In genomic region chr11:976431-977160, GRCh38 we compare ENCODE assay signal across 13 cellular contexts. TPM values are rescaled to one million over a fixed set of nuclear protein-coding genes. Genes with fewer than 3 reads are reported as not detected.
DNase-seq lines count a peak whose midpoint lies in the region; ATAC-seq and TF ChIP-seq lines count a peak whose summit lies in the region.
"Had no signal": no experiment of that assay in that cellular context is flagged by ENCODE, and none has a peak within 500 bp of the region (broad histone marks: within the 10 kb centered on the region; RNA-seq: fewer than 3 reads in every experiment).

No MANE protein-coding gene starts in this region.

- no peak overlapping the region for H4K8ac ChIP-seq in H9 (replicated peaks; ENCODE audit: insufficient read length, low read depth, low read length)

- H3K23ac ChIP-seq in H9 (ENCODE audit: insufficient read length, low read depth, low read length) = no peak overlapping the region

- H4K91ac ChIP-seq in H9 (ENCODE audit: insufficient read length, low read depth, low read length) = no peak overlapping the region

- DNase-seq in Ammon's horn (ENCODE audit: low spot score) (peak; percentile 83), H9 (no peak), neural progenitor cell (ENCODE audit: low spot score) (no peak), GDM1 (lab: John Stamatoyannopoulos, UW) (no peak), NCI-H128 (lab: John Stamatoyannopoulos, UW; ENCODE audit: unreplicated experiment) (no peak)
- DNase-seq in central memory CD8-positive, alpha-beta T cell (ENCODE audit: low spot score in 2 of 2) = no peak
- no peak for DNase-seq in activated effector memory CD4-positive, alpha-beta T cell treated with Interleukin-2 at 50 U/mL for 16 hours
- DNase-seq: NCI-H2029 treated with DMSO at 0.1 percent for 48 hours had no signal

- no peak overlapping the region for H2AK5ac ChIP-seq in H9 (ENCODE audit: insufficient read length, low read length)

- no peak overlapping the region for H2BK15ac ChIP-seq in H9 (ENCODE audit: low read depth, low read length)

- H3K27me3 ChIP-seq in H9 (ENCODE audit: insufficient read depth, low read length) = no peaks in the 10 kb centered on the region
- H3K27me3 ChIP-seq in neural progenitor cell = no peaks in the 10 kb centered on the region

- no peak overlapping the region for H3K27ac ChIP-seq in H9 (ENCODE audit: insufficient read length, low read depth, low read length)
- H3K27ac ChIP-seq in neural progenitor cell = no peak overlapping the region
- H3K27ac ChIP-seq: VCaP had no signal

- H3K4me2 ChIP-seq in H9 (ENCODE audit: insufficient read depth, insufficient read length, low read length) (no peak overlapping the region), neural progenitor cell (no peak overlapping the region)

- H3K4me1 Mint-ChIP-seq in H9 (peaks cover 14 to 16% of the 10 kb centered on the region in 2 experiments), neural progenitor cell (peaks cover 4% of the 10 kb centered on the region)
- H3K4me1 Mint-ChIP-seq in central memory CD8-positive, alpha-beta T cell = peaks cover 18% of the 10 kb centered on the region

- peaks cover 18 to 76% (median 66%) of the 10 kb centered on the region in 3 experiments; a peak in 6 of 7 replicates for H3K36me3 Mint-ChIP-seq in H9 (ENCODE audit: insufficient read depth in 1 of 3, low read depth in 3 of 3)
- H3K36me3 Mint-ChIP-seq in central memory CD8-positive, alpha-beta T cell (ENCODE audit: insufficient read depth) = peaks cover 21% of the 10 kb centered on the region
- H3K36me3 Mint-ChIP-seq in neural progenitor cell = peaks cover 26% of the 10 kb centered on the region
- H3K36me3 Mint-ChIP-seq: activated naive CD8-positive, alpha-beta T cell had no signal

- H2BK120ac ChIP-seq in H9 (ENCODE audit: low read depth, low read length, poor library complexity, severe bottlenecking) = no peak overlapping the region

- no peaks in the 10 kb centered on the region for H3K36me3 ChIP-seq in neural progenitor cell

- H4K5ac ChIP-seq in H9 (ENCODE audit: insufficient read length, low read depth, low read length) = no peak overlapping the region

- no peaks in the 10 kb centered on the region for H3K9me3 Mint-ChIP-seq in H9
- no peaks in the 10 kb centered on the region for H3K9me3 Mint-ChIP-seq in central memory CD8-positive, alpha-beta T cell
- no peaks in the 10 kb centered on the region for H3K9me3 Mint-ChIP-seq in neural progenitor cell

- H3T11ph ChIP-seq in H9 (ENCODE audit: low read length) = no peak overlapping the region

- peaks cover 2% of the 10 kb centered on the region for H3K79me1 ChIP-seq in H9 (ENCODE audit: insufficient read depth, low read depth, low read length, poor library complexity, severe bottlenecking)

- H3K14ac ChIP-seq in H9 (ENCODE audit: insufficient read depth, low read length) = no peak overlapping the region

- no peaks in the 10 kb centered on the region for H3K23me2 ChIP-seq in H9 (ENCODE audit: insufficient read length, low read depth, low read length, poor library complexity, severe bottlenecking)

- H3K4me3 Mint-ChIP-seq in H9 (no peak overlapping the region), neural progenitor cell (no peak overlapping the region)
- no peak overlapping the region for H3K4me3 Mint-ChIP-seq in central memory CD8-positive, alpha-beta T cell
- H3K4me3 Mint-ChIP-seq: activated naive CD8-positive, alpha-beta T cell had no signal

- H3K27ac Mint-ChIP-seq in H9 (peak overlapping the region in 2 of 3 experiments; percentile 27 to 70; a peak in 1 of 7 replicates), neural progenitor cell (peak overlapping the region; percentile 63)
- H3K27ac Mint-ChIP-seq in central memory CD8-positive, alpha-beta T cell (ENCODE audit: low read depth) = peak overlapping the region; percentile 27
- H3K27ac Mint-ChIP-seq: activated naive CD8-positive, alpha-beta T cell had no signal

- no peak overlapping the region for H3K18ac ChIP-seq in H9 (ENCODE audit: insufficient read length, low read depth, low read length)

- H3K4ac ChIP-seq in H9 (ENCODE audit: low read depth, low read length) = no peak overlapping the region

- H4K20me1 ChIP-seq in H9 (ENCODE audit: control insufficient read depth, insufficient read depth, insufficient read length) (no peaks in the 10 kb centered on the region), neural progenitor cell (ENCODE audit: low read depth) (peaks cover 8% of the 10 kb centered on the region)

- TF ChIP-seq CTCF in H9 (conservative IDR thresholded peaks at IDR 0.05) = no peak
- no peak for TF ChIP-seq CTCF in neural progenitor cell (IDR thresholded peaks at IDR 0.05)

- no peak overlapping the region for H2BK20ac ChIP-seq in H9 (ENCODE audit: low read depth, low read length, poor library complexity, severe bottlenecking)

- no peak overlapping the region for H3K56ac ChIP-seq in H9 (ENCODE audit: insufficient read length, low read depth, low read length)

- H3F3A ChIP-seq in neural progenitor cell (ENCODE audit: low read depth) = no peaks in the 10 kb centered on the region

- no peak overlapping the region for H3K9ac ChIP-seq in H9 (ENCODE audit: extremely low read depth, insufficient read length, low read length)
- no peak overlapping the region for H3K9ac ChIP-seq in neural progenitor cell

- H3K79me2 ChIP-seq in H9 (ENCODE audit: insufficient read depth, low read length) (no peaks in the 10 kb centered on the region), neural progenitor cell (ENCODE audit: low read depth) (no peaks in the 10 kb centered on the region)

- no peaks in the 10 kb centered on the region for H3K4me1 ChIP-seq in H9 (ENCODE audit: insufficient read depth, low read length)
- no peaks in the 10 kb centered on the region for H3K4me1 ChIP-seq in neural progenitor cell

- H3K27me3 Mint-ChIP-seq in H9 (ENCODE audit: low read depth) (no peaks in the 10 kb centered on the region), neural progenitor cell (ENCODE audit: insufficient read depth, low read depth) (peaks cover 7% of the 10 kb centered on the region)
- H3K27me3 Mint-ChIP-seq in central memory CD8-positive, alpha-beta T cell = no peaks in the 10 kb centered on the region
- H3K27me3 Mint-ChIP-seq: activated naive CD8-positive, alpha-beta T cell had no signal

- WGBS in H9 (ENCODE audit: extremely low coverage, insufficient read length, low lambda C conversion rate) = no CpG with 5 or more reads among the region's 26 CpGs

- no peak for ATAC-seq in central memory CD8-positive, alpha-beta T cell (replicated peaks; ENCODE audit: extremely low read depth, poor library complexity, severe bottlenecking)
- no peak for ATAC-seq in GM18907 (IDR thresholded peaks at IDR 0.05; ENCODE audit: unreplicated experiment)

- H2AFZ ChIP-seq in H9 (ENCODE audit: low read length) (no peak overlapping the region), neural progenitor cell (replicated peaks) (no peak overlapping the region)

- no peak overlapping the region for H2BK12ac ChIP-seq in H9 (ENCODE audit: insufficient read length, low read depth, low read length)

- H2BK5ac ChIP-seq in H9 (ENCODE audit: insufficient read length, low read length) = no peak overlapping the region

- no peak overlapping the region for H3K4me3 ChIP-seq in neural progenitor cell

- H3K9me3 ChIP-seq in H9 (ENCODE audit: control insufficient read depth, low read depth, low read length) (no peaks in the 10 kb centered on the region), neural progenitor cell (ENCODE audit: low read depth) (no peaks in the 10 kb centered on the region)

RNA-seq across cellular contexts. Expression of gene AP2A2, which starts 50.9 kb away (rescaled TPM):
- 51.7 and 53.7 TPM in 2 replicates for total RNA-seq in H9 (2021)
- total RNA-seq in neural progenitor cell (ENCODE audit: low replicate concordance) = 50.4 and 67.5 TPM in 2 replicates

RNA-seq across cellular contexts. Expression of gene MUC6, which starts 59.9 kb away (rescaled TPM):
- total RNA-seq in H9 (2021) = not detected in 2 replicates
- total RNA-seq in neural progenitor cell (ENCODE audit: low replicate concordance) = not detected in 2 replicates
- total RNA-seq: epithelial cell of proximal tubule, lower leg skin had no signal
